Comparison of ENCODE assay signal across 12 cellular contexts in genomic region chr7:132516042-132516840, GRCh38.
DNase-seq lines count a peak whose midpoint lies in the region; ATAC-seq and TF ChIP-seq lines count a peak whose summit lies in the region.
"Had no signal": no experiment of that assay in that cellular context is flagged by ENCODE, and none has a peak within 500 bp of the region (broad histone marks: within the 10 kb centered on the region; RNA-seq: fewer than 3 reads in every experiment).

No MANE protein-coding gene starts in this region.

- no peaks in the 10 kb centered on the region for H3F3A ChIP-seq in PC-3 (ENCODE audit: low read length, unreplicated experiment)

- intact Hi-C loops in PC-3 (cut with micrococcal nuclease) = no loop called here

- peak; percentile 37 for DNase-seq in EH (ENCODE audit: low read depth)
- DNase-seq in PC-3 = peak; percentile 56
- DNase-seq in fibroblast of mammary gland (ENCODE audit: low read depth) = peak; percentile 64
- peak; percentile 29 to 87 for DNase-seq in lung microvascular endothelial cell (ENCODE audit: low read depth in 2 of 2)
- DNase-seq in NCI-H345 (lab: John Stamatoyannopoulos, UW) = no peak
- DNase-seq in NCI-H2196 (lab: John Stamatoyannopoulos, UW; ENCODE audit: unreplicated experiment) = no peak
- DNase-seq: sigmoid colon, T-helper 17 cell had no signal

- POLR2A ChIA-PET in PC-3 (lab: Charles Lee; ENCODE audit: unreplicated experiment) = interaction anchor here (0.6 to 0.7 kb wide), 2 partner anchors 86 to 125 kb away, joined by 3 to 4 read pairs; no protein-coding TSS in a partner anchor

- no peak overlapping the region for H3K4me2 ChIP-seq in PC-3 (ENCODE audit: low read length)

- H3K9ac ChIP-seq in PC-3 (ENCODE audit: low read length) = no peak overlapping the region

- no peaks in the 10 kb centered on the region for H3K36me3 ChIP-seq in PC-3 (ENCODE audit: low read depth, low read length)
- H3K36me3 ChIP-seq: sigmoid colon had no signal

- no peak overlapping the region for H3K4me3 ChIP-seq in PC-3 (ENCODE audit: low read length)
- no peak overlapping the region for H3K4me3 ChIP-seq in fibroblast of mammary gland (ENCODE audit: control insufficient read depth, low read depth, low read length)
- H3K4me3 ChIP-seq: sigmoid colon had no signal

- ATAC-seq in PC-3 = peak; percentile 79
- ATAC-seq in HG03097 (IDR thresholded peaks at IDR 0.05; ENCODE audit: low FRiP score, unreplicated experiment) = no peak
- ATAC-seq in HG03196 (IDR thresholded peaks at IDR 0.05; ENCODE audit: unreplicated experiment) = no peak
- ATAC-seq: activated T-helper 17 cell treated with anti-CD3 and anti-CD28 coated beads, Interleukin-2, amount 50 U/mL, for 72 hours; T-helper 17 cell had no signal

- H3K27ac ChIP-seq in PC-3 (ENCODE audit: low read length) = no peak overlapping the region
- H3K27ac ChIP-seq: C4-2B had no signal

- H2AFZ ChIP-seq in PC-3 (ENCODE audit: low read length) = no peak overlapping the region

- no peaks in the 10 kb centered on the region for H3K9me3 ChIP-seq in PC-3 (ENCODE audit: low read length)
- H3K9me3 ChIP-seq: sigmoid colon had no signal

- H3K79me2 ChIP-seq in PC-3 (ENCODE audit: low read length) = no peaks in the 10 kb centered on the region

- no TSS peak for BruUV-seq in PC-3 (replicated peaks; lab: Mats Ljungman, UMichigan)

- TF ChIP-seq CTCF in PC-3 (conservative IDR thresholded peaks at IDR 0.05; ENCODE audit: low read depth, low read length) = no peak
- no peak for TF ChIP-seq CTCF in fibroblast of mammary gland (conservative IDR thresholded peaks at IDR 0.05; ENCODE audit: control insufficient read depth, insufficient read depth, low read depth, low read length)

- no peaks in the 10 kb centered on the region for H4K20me1 ChIP-seq in PC-3 (ENCODE audit: low read length)

- no peaks in the 10 kb centered on the region for H3K9me2 ChIP-seq in PC-3 (replicated peaks; ENCODE audit: low read length)

- H3K4me1 ChIP-seq in PC-3 (ENCODE audit: insufficient read depth, low read length) = no peaks in the 10 kb centered on the region

- CTCF ChIA-PET in PC-3 (lab: Charles Lee) = no interaction called here

- H3K27me3 ChIP-seq in PC-3 (ENCODE audit: low read length) = no peaks in the 10 kb centered on the region
- H3K27me3 ChIP-seq: sigmoid colon had no signal

Comparison
In these comparisons a context has a peak if more than half of its experiments do, and no peak if none do; other contexts are left out.
1. DNase-seq: peak in EH (single experiment), PC-3 (single experiment), fibroblast of mammary gland (single experiment) and lung microvascular endothelial cell (2 of 2); none in NCI-H345 (single experiment) and NCI-H2196 (single experiment).